ENCODE assay signal across 1 cellular context in the genomic region with DNA sequence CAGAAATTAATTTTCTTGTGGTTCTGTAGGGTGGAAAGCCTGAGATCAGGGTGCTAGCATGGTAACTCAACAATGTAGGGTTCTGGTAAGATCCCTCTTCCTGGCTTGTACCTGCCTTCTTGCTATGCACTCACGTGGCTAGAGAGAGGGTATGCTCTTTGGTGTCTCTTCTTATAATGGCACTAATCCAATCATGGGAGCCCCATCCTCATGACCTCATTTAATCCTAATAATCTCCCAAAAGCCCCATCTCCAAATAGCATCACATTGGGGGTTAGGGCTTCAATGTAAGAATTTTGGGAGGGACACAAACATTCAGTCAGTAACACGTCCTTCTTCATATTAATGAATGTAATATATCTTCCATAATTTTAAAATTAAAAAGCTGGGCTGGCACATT.
TF ChIP-seq lines count a peak whose summit lies in the region.

No MANE protein-coding gene starts in this region.

TF ChIP-seq in IMR-90, 13 proteins besides CTCF, POLR2A, EP300 and RAD21:
- TF ChIP-seq MXI1 (IDR thresholded peaks at IDR 0.05; ENCODE audit: borderline replicate concordance, low read depth, low read length) (no peak), SMC3 (IDR thresholded peaks at IDR 0.05; ENCODE audit: low read depth, low read length) (no peak), CHD1 (IDR thresholded peaks at IDR 0.05; ENCODE audit: low read depth, low read length) (no peak), MAFK (IDR thresholded peaks at IDR 0.05; ENCODE audit: low read depth, low read length) (no peak), CEBPB (IDR thresholded peaks at IDR 0.05; ENCODE audit: low read depth, low read length) (no peak), RFX5 (IDR thresholded peaks at IDR 0.05; ENCODE audit: low read depth, low read length) (no peak), RCOR1 (IDR thresholded peaks at IDR 0.05; ENCODE audit: insufficient replicate concordance, low read length) (no peak), MAZ (IDR thresholded peaks at IDR 0.05; ENCODE audit: borderline replicate concordance, low read depth, low read length) (no peak), BHLHE40 (IDR thresholded peaks at IDR 0.05; ENCODE audit: low read depth, low read length) (no peak), NFE2L2 (IDR thresholded peaks at IDR 0.05; ENCODE audit: low read depth, low read length) (no peak), FOS (IDR thresholded peaks at IDR 0.05; ENCODE audit: low read depth, low read length) (no peak)
- TF ChIP-seq, protein P1, sequence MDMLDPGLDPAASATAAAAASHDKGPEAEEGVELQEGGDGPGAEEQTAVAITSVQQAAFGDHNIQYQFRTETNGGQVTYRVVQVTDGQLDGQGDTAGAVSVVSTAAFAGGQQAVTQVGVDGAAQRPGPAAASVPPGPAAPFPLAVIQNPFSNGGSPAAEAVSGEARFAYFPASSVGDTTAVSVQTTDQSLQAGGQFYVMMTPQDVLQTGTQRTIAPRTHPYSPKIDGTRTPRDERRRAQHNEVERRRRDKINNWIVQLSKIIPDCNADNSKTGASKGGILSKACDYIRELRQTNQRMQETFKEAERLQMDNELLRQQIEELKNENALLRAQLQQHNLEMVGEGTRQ (IDR thresholded peaks at IDR 0.05; ENCODE audit: low read depth, low read length), result no peak
- TF ChIP-seq, protein P2, sequence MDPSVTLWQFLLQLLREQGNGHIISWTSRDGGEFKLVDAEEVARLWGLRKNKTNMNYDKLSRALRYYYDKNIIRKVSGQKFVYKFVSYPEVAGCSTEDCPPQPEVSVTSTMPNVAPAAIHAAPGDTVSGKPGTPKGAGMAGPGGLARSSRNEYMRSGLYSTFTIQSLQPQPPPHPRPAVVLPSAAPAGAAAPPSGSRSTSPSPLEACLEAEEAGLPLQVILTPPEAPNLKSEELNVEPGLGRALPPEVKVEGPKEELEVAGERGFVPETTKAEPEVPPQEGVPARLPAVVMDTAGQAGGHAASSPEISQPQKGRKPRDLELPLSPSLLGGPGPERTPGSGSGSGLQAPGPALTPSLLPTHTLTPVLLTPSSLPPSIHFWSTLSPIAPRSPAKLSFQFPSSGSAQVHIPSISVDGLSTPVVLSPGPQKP (IDR thresholded peaks at IDR 0.05; ENCODE audit: borderline replicate concordance, low read depth, low read length), result no peak
